In the genomic region with DNA sequence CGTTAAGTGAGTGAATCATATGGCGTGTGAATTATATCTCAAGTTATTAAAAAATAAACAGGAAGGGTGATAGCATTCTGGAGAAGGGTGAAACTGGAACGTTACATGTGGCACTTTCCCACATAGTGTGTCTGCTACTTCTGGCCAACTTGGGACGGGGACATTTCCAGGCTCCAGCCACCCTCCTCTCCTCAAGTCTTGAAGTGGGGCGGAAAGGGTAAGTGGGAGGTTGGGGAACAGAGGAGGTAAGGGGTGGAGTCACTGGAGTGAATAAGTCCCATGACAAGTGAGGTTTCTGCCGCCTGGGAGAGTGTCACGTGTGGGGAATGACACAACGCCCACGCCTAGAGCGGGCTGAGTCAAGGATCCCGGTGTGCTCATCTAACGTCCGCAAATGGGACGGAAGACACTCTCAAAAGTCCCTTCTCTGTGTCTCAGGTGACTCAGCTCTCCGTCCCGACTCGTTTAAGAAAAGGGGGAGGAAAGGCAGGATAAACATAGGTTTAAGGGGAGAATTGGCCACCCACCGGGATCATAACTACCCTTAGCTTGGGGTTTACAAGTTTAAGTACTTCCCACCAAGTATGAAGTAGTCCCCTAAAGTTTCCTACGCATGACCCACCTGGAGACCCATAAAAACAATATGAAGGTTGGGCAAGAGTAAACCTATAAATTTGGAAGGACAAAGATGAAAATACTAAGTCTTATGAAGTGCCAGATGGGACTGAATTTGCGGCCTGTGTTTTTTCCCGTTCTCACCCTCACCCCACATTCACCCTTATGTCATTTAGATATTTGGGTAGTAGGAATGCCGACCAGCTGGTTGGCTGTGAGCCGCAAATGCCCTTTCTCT, we compare ENCODE assay signal across 8 cellular contexts. TPM values are rescaled to one million over a fixed set of nuclear protein-coding genes. Genes with fewer than 3 reads are reported as not detected.
DNase-seq lines count a peak whose midpoint lies in the region; FAIRE-seq and TF ChIP-seq lines count a peak whose summit lies in the region.

No MANE protein-coding gene starts in this region.

- TF ChIP-seq POLR2A in stomach (IDR thresholded peaks at IDR 0.05) = peak in 2 of 4 donors; percentile 90 to 97

- H3K4me3 ChIP-seq in SJSA1 (peak overlapping the region; percentile 94), neuron (ENCODE audit: low read length) (peak overlapping the region; percentile 72), stomach (peak overlapping the region; percentile 81 to 100 (median 86))

- intact Hi-C loops in stomach (cut with DNase I; ENCODE audit: low total_unique reads) = no loop called here

- H3K36me3 ChIP-seq in SJSA1 (peaks cover 11% of the 10 kb centered on the region), neuron (ENCODE audit: insufficient read depth, low read length) (no peaks in the 10 kb centered on the region), stomach (no peaks in the 10 kb centered on the region)

- H3K9me3 ChIP-seq in SJSA1 (replicated peaks) (no peaks in the 10 kb centered on the region), neuron (ENCODE audit: low read length) (no peaks in the 10 kb centered on the region), stomach (no peaks in the 10 kb centered on the region)

- peak overlapping the region; percentile 96 for H3K27ac ChIP-seq in SJSA1
- H3K27ac ChIP-seq in stomach = peak overlapping the region; percentile 95 to 99 (median 99)

- FAIRE-seq in frontal cortex (lab: Jason Lieb, UNC) = no peak

- WGBS in stomach, 5 donors = 8 to 17% (median 14%) methylated on average over 23 of the region's 23 CpGs

- peak overlapping the region; percentile 39 for H2AFZ ChIP-seq in neuron (ENCODE audit: low read depth, low read length)

- H3K4me1 ChIP-seq in SJSA1 (replicated peaks) (peaks cover 39% of the 10 kb centered on the region), neuron (ENCODE audit: insufficient read depth, low read length) (peaks cover 22% of the 10 kb centered on the region), stomach (peaks cover 24 to 50% (median 36%) of the 10 kb centered on the region in 4 donors)

- no peak for TF ChIP-seq CTCF in stomach (IDR thresholded peaks at IDR 0.05)

- peak; percentile 55 for TF ChIP-seq EP300 in stomach (IDR thresholded peaks at IDR 0.05)

- peak; percentile 79 for DNase-seq in NCI-H82 (lab: John Stamatoyannopoulos, UW)
- DNase-seq in NCI-H82 treated with DMSO at 0.1 percent for 48 hours (lab: John Stamatoyannopoulos, UW; ENCODE audit: unreplicated experiment) = no peak
- DNase-seq in HS-5 (ENCODE audit: low read depth) = peak; percentile 79
- DNase-seq in SJSA1 (ENCODE audit: low read depth in 1 of 2, low spot score in 2 of 2) = peak; percentile 97 to 99
- peak; percentile 89 for DNase-seq in activated naive CD4-positive, alpha-beta T cell treated with Interleukin-2 at 50 U/mL for 16 hours
- peak; percentile 54 to 75 for DNase-seq in frontal cortex (ENCODE audit: low spot score in 2 of 2)
- peak; percentile 91 for DNase-seq in stomach

- H3K27me3 ChIP-seq in SJSA1 (replicated peaks) (no peaks in the 10 kb centered on the region), neuron (ENCODE audit: insufficient read depth, low read length) (no peaks in the 10 kb centered on the region), stomach (no peaks in the 10 kb centered on the region)

RNA-seq across cellular contexts. Expression of gene SPAG9, which starts 1.2 kb away (rescaled TPM):
- 101 and 138 TPM in 2 replicates for total RNA-seq in SJSA1 (2014; rRNA removed; shearing (Covaris generic))
- total RNA-seq in frontal cortex (297 TPM), stomach (100 to 1,000 TPM in 2 of 5 donors, 10 to 100 TPM in 3; 52.7 to 209 (median 63.1) TPM)
- 10 to 100 TPM; 10.2 to 13.6 (median 11.9) TPM for polyA plus RNA-seq in stomach

RNA-seq across cellular contexts. Expression of gene NME1, which starts 31.5 kb away (rescaled TPM):
- total RNA-seq in SJSA1 (2014; rRNA removed; shearing (Covaris generic)) = 314 and 437 TPM in 2 replicates
- total RNA-seq in frontal cortex (60.3 TPM), stomach (10 to 100 TPM in 2 of 5 donors, 1 to 10 TPM in 2, not detected in 1; 2.2 to 44.1 (median 18.0) TPM)
- polyA plus RNA-seq in stomach = 100 to 1,000 TPM in 2 of 3 donors, 10 to 100 TPM in 1; 52.4 to 135 (median 126) TPM

RNA-seq across cellular contexts. Expression of gene NME2, which starts 44.4 kb away (rescaled TPM):
- total RNA-seq in SJSA1 (2014; rRNA removed; shearing (Covaris generic)) = 970 and 1,165 TPM in 2 replicates
- total RNA-seq in frontal cortex (202 TPM), stomach (100 to 1,000 TPM; 127 to 311 (median 264) TPM)
- polyA plus RNA-seq in stomach = 100 to 1,000 TPM; 754 to 877 (median 797) TPM
